In genomic region chr7:46291601-46292150, GRCh38 we compare ENCODE assay signal across 10 cellular contexts.
DNase-seq lines count a peak whose midpoint lies in the region; ATAC-seq, FAIRE-seq and TF ChIP-seq lines count a peak whose summit lies in the region.
"Had no signal": no experiment of that assay in that cellular context is flagged by ENCODE, and none has a peak within 500 bp of the region (broad histone marks: within the 10 kb centered on the region; RNA-seq: fewer than 3 reads in every experiment).

No MANE protein-coding gene starts in this region.

- H3K4me3 ChIP-seq in endodermal cell (ENCODE audit: low read length) = no peak overlapping the region

- no peak for TF ChIP-seq POLR2A in H54 (IDR thresholded peaks at IDR 0.05; ENCODE audit: low read depth, low read length)

- H3K9me3 ChIP-seq in endodermal cell (ENCODE audit: control insufficient read depth, low read length) = no peaks in the 10 kb centered on the region

- WGBS in endodermal cell (ENCODE audit: insufficient coverage in 1 of 2, insufficient read length in 1 of 2), 2 experiments = 95% methylated on average over 4 of the region's 4 CpGs; no CpG with 5 or more reads in 1 of the 2 experiments

- no peaks in the 10 kb centered on the region for H3K27me3 ChIP-seq in endodermal cell (ENCODE audit: control insufficient read depth, insufficient read depth, low read length, poor library complexity, severe bottlenecking)

- H3K9me3 Mint-ChIP-seq in activated T-helper 17 cell treated with anti-CD3 and anti-CD28 coated beads, Interleukin-2, amount 50 U/mL, for 72 hours = peaks cover 3% of the 10 kb centered on the region
- no peaks in the 10 kb centered on the region for H3K9me3 Mint-ChIP-seq in endodermal cell

- H3K4me1 ChIP-seq in endodermal cell (ENCODE audit: control insufficient read depth, insufficient read depth, low read length) = no peaks in the 10 kb centered on the region

- H3K27ac ChIP-seq in endodermal cell (ENCODE audit: low read depth, low read length) = no peak overlapping the region

- no peak for TF ChIP-seq CTCF in endodermal cell (conservative IDR thresholded peaks at IDR 0.05)

- ATAC-seq in activated T-helper 17 cell treated with anti-CD3 and anti-CD28 coated beads, Interleukin-2, amount 50 U/mL, for 72 hours (replicated peaks) = peak; percentile 42
- no peak for ATAC-seq in GM21423 (IDR thresholded peaks at IDR 0.05; ENCODE audit: unreplicated experiment)
- ATAC-seq: activated CD8-positive, alpha-beta T cell treated with anti-CD3 and anti-CD28 coated beads, Interleukin-2, amount 10 ng/mL, durations not matched to agents 7 days and 5 days had no signal

- no peak overlapping the region for H3K9ac ChIP-seq in endodermal cell (ENCODE audit: extremely low read depth, low read length, poor library complexity, severe bottlenecking)

- no peak overlapping the region for H3K4me3 Mint-ChIP-seq in activated T-helper 17 cell treated with anti-CD3 and anti-CD28 coated beads, Interleukin-2, amount 50 U/mL, for 72 hours
- H3K4me3 Mint-ChIP-seq in endodermal cell = no peak overlapping the region
- H3K4me3 Mint-ChIP-seq: activated CD8-positive, alpha-beta T cell treated with anti-CD3 and anti-CD28 coated beads, Interleukin-2, amount 10 ng/mL, durations not matched to agents 7 days and 5 days had no signal

- no peaks in the 10 kb centered on the region for H3K4me1 Mint-ChIP-seq in activated T-helper 17 cell treated with anti-CD3 and anti-CD28 coated beads, Interleukin-2, amount 50 U/mL, for 72 hours
- no peaks in the 10 kb centered on the region for H3K4me1 Mint-ChIP-seq in endodermal cell

- no peak overlapping the region for H3K27ac Mint-ChIP-seq in activated T-helper 17 cell treated with anti-CD3 and anti-CD28 coated beads, Interleukin-2, amount 50 U/mL, for 72 hours
- no peak overlapping the region for H3K27ac Mint-ChIP-seq in endodermal cell
- H3K27ac Mint-ChIP-seq: activated CD8-positive, alpha-beta T cell treated with anti-CD3 and anti-CD28 coated beads, Interleukin-2, amount 10 ng/mL, durations not matched to agents 7 days and 5 days had no signal

- DNase-seq in EH (ENCODE audit: low read depth) = peak; percentile 87
- DNase-seq in H54 (ENCODE audit: insufficient read length, low spot score) = peak; percentile 13
- peak; percentile 45 for DNase-seq in left kidney (ENCODE audit: low read depth, low spot score)
- no peak for DNase-seq in DMS53 treated with DMSO at 0.1 percent for 48 hours (lab: John Stamatoyannopoulos, UW; ENCODE audit: unreplicated experiment)
- no peak for DNase-seq in NCI-H2107 (lab: John Stamatoyannopoulos, UW)
- no peak for DNase-seq in endodermal cell
- DNase-seq: activated CD8-positive, alpha-beta T cell treated with anti-CD3 and anti-CD28 coated beads, Interleukin-2, amount 10 ng/mL, durations not matched to agents 7 days and 5 days had no signal

- no peaks in the 10 kb centered on the region for H3K27me3 Mint-ChIP-seq in activated T-helper 17 cell treated with anti-CD3 and anti-CD28 coated beads, Interleukin-2, amount 50 U/mL, for 72 hours
- H3K27me3 Mint-ChIP-seq in endodermal cell (ENCODE audit: insufficient read depth) = no peaks in the 10 kb centered on the region

- FAIRE-seq in H54 (lab: Jason Lieb, UNC) = no peak
- FAIRE-seq: G401.6 had no signal

- no peaks in the 10 kb centered on the region for H3K36me3 ChIP-seq in endodermal cell (ENCODE audit: control insufficient read depth, insufficient read depth, low read length)

- H3K36me3 Mint-ChIP-seq in activated T-helper 17 cell treated with anti-CD3 and anti-CD28 coated beads, Interleukin-2, amount 50 U/mL, for 72 hours (ENCODE audit: low read depth) = no peaks in the 10 kb centered on the region
- H3K36me3 Mint-ChIP-seq in endodermal cell (ENCODE audit: low read depth) = no peaks in the 10 kb centered on the region

Comparison
In these comparisons a context has a peak if more than half of its experiments do, and no peak if none do; other contexts are left out.
1. DNase-seq: peak in EH (single experiment), H54 (single experiment) and left kidney (single experiment); none in DMS53 treated with DMSO at 0.1 percent for 48 hours (single experiment), NCI-H2107 (single experiment) and endodermal cell (single experiment).